8 cellular contexts compared by ENCODE assay signal in the genomic region with DNA sequence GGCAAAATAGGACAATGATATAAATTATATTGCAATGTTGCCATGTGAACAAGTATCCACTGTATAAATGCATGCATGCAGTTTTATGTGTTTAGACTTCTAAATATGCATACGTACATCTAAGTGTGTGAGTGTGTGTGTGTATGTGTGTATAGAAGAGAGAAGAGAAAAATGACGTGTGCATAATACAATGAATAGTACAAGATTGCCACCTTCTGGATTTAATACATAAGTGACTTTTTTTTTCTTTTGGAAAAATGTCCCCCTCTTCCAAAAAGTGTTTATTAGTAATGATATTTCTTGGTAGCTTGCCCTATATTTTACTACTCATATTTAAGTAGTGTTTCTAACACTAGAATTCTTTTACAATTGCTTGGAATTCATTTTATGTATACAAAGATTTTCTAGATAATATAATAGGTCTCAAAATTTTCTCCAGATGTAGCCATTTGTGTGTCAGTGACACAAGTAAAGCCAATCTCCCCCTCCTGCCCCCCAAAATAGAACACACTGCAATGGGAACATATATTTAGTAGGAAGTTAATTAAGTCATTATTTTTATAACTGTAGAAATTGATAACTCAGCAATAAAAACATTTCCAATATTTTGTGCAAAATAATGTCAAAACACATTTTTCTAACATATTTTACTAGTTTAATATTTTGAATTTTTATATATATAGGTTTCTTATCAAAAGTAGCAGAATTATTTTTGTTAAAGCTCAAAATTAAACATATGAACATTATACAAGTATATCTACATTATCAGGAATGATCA.
DNase-seq lines count a peak whose midpoint lies in the region; ATAC-seq, FAIRE-seq and TF ChIP-seq lines count a peak whose summit lies in the region.
"Had no signal": no experiment of that assay in that cellular context is flagged by ENCODE, and none has a peak within 500 bp of the region (broad histone marks: within the 10 kb centered on the region; RNA-seq: fewer than 3 reads in every experiment).

No MANE protein-coding gene starts in this region.

- no peak overlapping the region for H2AFZ ChIP-seq in HCT116 (ENCODE audit: low read depth, low read length, poor library complexity, severe bottlenecking)
- no peak overlapping the region for H2AFZ ChIP-seq in neural progenitor cell (replicated peaks)

- no peaks in the 10 kb centered on the region for H4K20me1 ChIP-seq in HCT116 (ENCODE audit: insufficient read depth)
- H4K20me1 ChIP-seq in neural progenitor cell (ENCODE audit: low read depth): no peaks in the 10 kb centered on the region

- no peaks in the 10 kb centered on the region for H3K9me3 Mint-ChIP-seq in neural progenitor cell
- H3K9me3 Mint-ChIP-seq: memory B cell had no signal

- H3K27ac ChIP-seq in HCT116 (ENCODE audit: low read depth, low read length) (no peak overlapping the region), VCaP (no peak overlapping the region), neural progenitor cell (no peak overlapping the region)

- no peak for FAIRE-seq in GM12892 (lab: Jason Lieb, UNC)

- H3K27ac Mint-ChIP-seq in neural progenitor cell: no peak overlapping the region
- H3K27ac Mint-ChIP-seq: memory B cell had no signal

- no TSS peak for BruUV-seq in HCT116 (replicated peaks; lab: Mats Ljungman, UMichigan)

- no peak overlapping the region for H3K4me3 Mint-ChIP-seq in neural progenitor cell
- H3K4me3 Mint-ChIP-seq: memory B cell had no signal

- intact Hi-C loops in HCT116 (cut with micrococcal nuclease): no loop called here
- intact Hi-C loops in head of caudate nucleus (cut with DNase I): no loop called here

- H3K27me3 ChIP-seq in HCT116 (ENCODE audit: insufficient read depth, low read length) (no peaks in the 10 kb centered on the region), neural progenitor cell (no peaks in the 10 kb centered on the region)

- no peak for TF ChIP-seq POLR2A in HCT116 (IDR thresholded peaks at IDR 0.05; ENCODE audit: borderline replicate concordance, extremely low read depth, insufficient read depth, insufficient read length)
- TF ChIP-seq POLR2A in GM12892 (IDR thresholded peaks at IDR 0.05; ENCODE audit: low read depth, low read length): no peak

- H3K9me3 ChIP-seq in HCT116 (ENCODE audit: control insufficient read depth in 1 of 2, insufficient read depth in 1 of 2, low read depth in 1 of 2, low read length in 2 of 2): 0 out of 4 replicates have a peak, but pooled peaks cover 0 to 3% of the 10 kb centered on the region in 2 experiments
- H3K9me3 ChIP-seq in neural progenitor cell (ENCODE audit: low read depth): no peaks in the 10 kb centered on the region

- CTCF ChIA-PET in HCT116 (lab: Charles Lee): no interaction called here

- no peaks in the 10 kb centered on the region for H3K79me2 ChIP-seq in HCT116 (ENCODE audit: insufficient read depth, low read length)
- no peaks in the 10 kb centered on the region for H3K79me2 ChIP-seq in neural progenitor cell (ENCODE audit: low read depth)

- DNase-seq in HCT116 (ENCODE audit: low read depth, low spot score) (peak; percentile 1), NCI-H2171 treated with DMSO at 0.1 percent for 48 hours (lab: John Stamatoyannopoulos, UW) (peak; percentile 73), neural progenitor cell (ENCODE audit: low spot score) (peak; percentile 29), head of caudate nucleus (no peak), GM12892 (ENCODE audit: insufficient read length) (no peak), C1 segment of cervical spinal cord (lab: John Stamatoyannopoulos, UW) (no peak)

- RAD21 ChIA-PET in HCT116 (lab: Charles Lee; ENCODE audit: low non-redundant PET in 1 of 2, low total read pairs in 2 of 2, uncharacterized antibody in 2 of 2, unreplicated experiment in 2 of 2): no interaction called here

- ATAC-seq in HCT116: no peak

- H3F3A ChIP-seq in neural progenitor cell (ENCODE audit: low read depth): no peaks in the 10 kb centered on the region

- H3K27me3 Mint-ChIP-seq in neural progenitor cell (ENCODE audit: insufficient read depth, low read depth): no peaks in the 10 kb centered on the region
- H3K27me3 Mint-ChIP-seq: memory B cell had no signal

- no peaks in the 10 kb centered on the region for H3K36me3 ChIP-seq in HCT116 (ENCODE audit: control insufficient read depth in 1 of 2, insufficient read depth in 2 of 2, low read length in 2 of 2)
- H3K36me3 ChIP-seq in neural progenitor cell: no peaks in the 10 kb centered on the region

- H3K4me2 ChIP-seq in HCT116 (ENCODE audit: low read length) (no peak overlapping the region), neural progenitor cell (no peak overlapping the region)

- H3K36me3 Mint-ChIP-seq in neural progenitor cell: no peaks in the 10 kb centered on the region
- H3K36me3 Mint-ChIP-seq: memory B cell had no signal

- H3K4me1 Mint-ChIP-seq in neural progenitor cell: no peaks in the 10 kb centered on the region
- H3K4me1 Mint-ChIP-seq: memory B cell had no signal

- TF ChIP-seq RAD21 in HCT116 (IDR thresholded peaks at IDR 0.05; ENCODE audit: low read depth): peak; percentile 52

- H3K9me2 ChIP-seq in HCT116 (ENCODE audit: insufficient read depth): no peaks in the 10 kb centered on the region

- peak in 1 of 3 experiments; percentile 42; a peak in 1 of 6 replicates for TF ChIP-seq CTCF in HCT116 (IDR thresholded peaks at IDR 0.05 in 2 of 3, conservative IDR thresholded peaks at IDR 0.05 in 1 of 3; ENCODE audit: borderline replicate concordance in 1 of 3, insufficient read depth in 1 of 3, low read depth in 2 of 3, low read length in 2 of 3)
- peak; percentile 30 for TF ChIP-seq CTCF in VCaP (conservative IDR thresholded peaks at IDR 0.05)
- peak; percentile 52 for TF ChIP-seq CTCF in neural progenitor cell (IDR thresholded peaks at IDR 0.05)

- H3K9ac ChIP-seq in HCT116 (ENCODE audit: low read length) (no peak overlapping the region), neural progenitor cell (no peak overlapping the region)

- H3K4me3 ChIP-seq in HCT116 (replicated peaks in 1 of 2; ENCODE audit: low read depth in 1 of 2, low read length in 2 of 2): no peak overlapping the region
- H3K4me3 ChIP-seq in neural progenitor cell: no peak overlapping the region

- POLR2A ChIA-PET in HCT116 (lab: Charles Lee): no interaction called here

- H3K4me1 ChIP-seq in HCT116 (ENCODE audit: control insufficient read depth in 1 of 2, insufficient read depth in 2 of 2, low read length in 2 of 2) (no peaks in the 10 kb centered on the region), neural progenitor cell (no peaks in the 10 kb centered on the region)

TF ChIP-seq in HCT116, 20 proteins besides CTCF, POLR2A, EP300 and RAD21:
- TF ChIP-seq TCF7L2 (IDR thresholded peaks at IDR 0.05; ENCODE audit: borderline replicate concordance, extremely low read depth, insufficient read depth, insufficient read length) (no peak), REST (IDR thresholded peaks at IDR 0.05; ENCODE audit: low read depth) (no peak), JUND (IDR thresholded peaks at IDR 0.05) (no peak), CEBPB (IDR thresholded peaks at IDR 0.05; ENCODE audit: low read depth) (no peak), SP1 (IDR thresholded peaks at IDR 0.05; ENCODE audit: low read depth) (no peak), ZFX (IDR thresholded peaks at IDR 0.05) (no peak), EGR1 (IDR thresholded peaks at IDR 0.05; ENCODE audit: low read depth) (no peak), ELF1 (IDR thresholded peaks at IDR 0.05; ENCODE audit: borderline replicate concordance, low read depth) (no peak), POLR2AphosphoS5 (IDR thresholded peaks at IDR 0.05; ENCODE audit: low read depth, low read length) (no peak), ATF3 (IDR thresholded peaks at IDR 0.05) (no peak), EZH2 (IDR thresholded peaks at IDR 0.05) (no peak)

Comparison
In these comparisons a context has a peak if more than half of its experiments do, and no peak if none do; other contexts are left out.
1. DNase-seq: peak in HCT116 (single experiment), NCI-H2171 treated with DMSO at 0.1 percent for 48 hours (single experiment) and neural progenitor cell (single experiment); none in head of caudate nucleus (0 of 42), GM12892 (single experiment) and C1 segment of cervical spinal cord (0 of 14).